In the genomic region with DNA sequence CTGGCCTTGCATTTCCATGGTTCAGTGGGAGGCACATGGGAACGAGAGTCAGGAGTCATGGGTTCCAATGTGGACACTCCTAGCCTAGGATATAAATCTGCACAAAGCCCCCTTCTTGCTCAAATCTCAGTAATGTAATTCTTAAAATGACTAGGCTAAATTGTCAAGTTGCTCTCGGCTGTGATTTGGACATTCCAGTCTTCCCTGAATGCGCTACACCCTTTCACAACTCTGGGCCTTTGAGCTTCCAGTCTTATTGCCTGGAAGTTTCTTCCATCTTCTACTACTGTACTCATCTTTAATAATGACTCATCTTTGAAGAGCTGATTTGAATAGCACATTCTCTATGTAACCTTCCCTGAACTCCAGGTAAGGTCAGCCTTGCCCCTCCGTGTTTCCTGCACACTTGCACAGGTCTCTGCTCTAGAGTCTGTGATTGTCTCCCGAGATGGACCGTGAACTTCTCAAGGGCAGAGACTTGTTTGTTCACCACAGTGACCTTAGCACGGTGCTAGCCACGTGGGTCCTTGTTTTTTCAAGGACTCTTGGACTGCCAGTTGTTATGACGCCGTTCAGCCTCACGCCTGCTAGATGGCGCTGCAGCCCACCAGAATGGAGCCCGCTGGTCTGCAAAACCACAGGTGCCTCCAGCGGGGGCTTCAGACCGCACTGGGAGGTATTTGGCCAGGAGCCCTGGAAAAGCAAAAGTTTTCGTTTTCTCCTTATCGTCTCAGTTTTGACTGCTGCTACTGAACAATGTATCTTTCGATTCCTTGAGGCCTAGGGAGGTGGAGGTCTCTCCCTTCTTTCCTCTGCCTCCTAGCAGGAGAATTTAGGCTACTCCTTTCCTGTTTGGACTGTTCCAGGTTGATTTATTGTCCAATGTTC, we compare ENCODE assay signal across 8 cellular contexts. TPM values are rescaled to one million over a fixed set of nuclear protein-coding genes. Genes with fewer than 3 reads are reported as not detected.
A peak's percentile ranks its signal among the peaks of the same experiment; 100 is the strongest.
DNase-seq lines count a peak whose midpoint lies in the region; ATAC-seq, FAIRE-seq and TF ChIP-seq lines count a peak whose summit lies in the region.

No MANE protein-coding gene starts in this region.

- no peaks in the 10 kb centered on the region for H3K27me3 ChIP-seq in BLaER1 treated with 17β-estradiol and CSF1 and Interleukin-3, amounts not matched to agents 10 nM and 100 nM
- H3K27me3 ChIP-seq in esophagus muscularis mucosa, result no peaks in the 10 kb centered on the region

- H3K36me3 ChIP-seq in BLaER1 treated with 17β-estradiol and CSF1 and Interleukin-3, amounts not matched to agents 10 nM and 100 nM, result no peaks in the 10 kb centered on the region
- H3K36me3 ChIP-seq in esophagus muscularis mucosa, result no peaks in the 10 kb centered on the region

- H3K4me3 Mint-ChIP-seq in natural killer cell, result no peak overlapping the region
- H3K4me3 Mint-ChIP-seq in stimulated activated naive CD8-positive, alpha-beta T cell treated with anti-CD3 and anti-CD28 coated beads, Interleukin-15, amount 100 ng/mL, for 72 hours, result peak overlapping the region; percentile 63 to 75

- peaks cover 11% of the 10 kb centered on the region in 2 donors for H3K4me1 Mint-ChIP-seq in natural killer cell
- H3K4me1 Mint-ChIP-seq in stimulated activated naive CD8-positive, alpha-beta T cell treated with anti-CD3 and anti-CD28 coated beads, Interleukin-15, amount 100 ng/mL, for 72 hours, result peaks cover 37% of the 10 kb centered on the region

- peaks cover 5 to 15% of the 10 kb centered on the region in 2 donors for H3K27me3 Mint-ChIP-seq in natural killer cell (ENCODE audit: low read depth in 2 of 2)
- H3K27me3 Mint-ChIP-seq in stimulated activated naive CD8-positive, alpha-beta T cell treated with anti-CD3 and anti-CD28 coated beads, Interleukin-15, amount 100 ng/mL, for 72 hours, result peaks cover 7% of the 10 kb centered on the region

- H4K20me1 ChIP-seq in BLaER1 treated with 17β-estradiol and CSF1 and Interleukin-3, amounts not matched to agents 10 nM and 100 nM, result no peaks in the 10 kb centered on the region

- H3K27ac Mint-ChIP-seq in natural killer cell, result peak overlapping the region in 1 of 2 donors; percentile 2
- no peak overlapping the region for H3K27ac Mint-ChIP-seq in stimulated activated naive CD8-positive, alpha-beta T cell treated with anti-CD3 and anti-CD28 coated beads, Interleukin-15, amount 100 ng/mL, for 72 hours

- DNase-seq in GM19239 (ENCODE audit: insufficient read length, low spot score) (peak; percentile 33), NOMO-1 treated with DMSO at 0.1 percent for 48 hours (lab: John Stamatoyannopoulos, UW; ENCODE audit: unreplicated experiment) (peak; percentile 42), activated T-cell treated with anti-CD3 and anti-CD28 coated beads for 48 hours (ENCODE audit: low read depth) (peak; percentile 54), esophagus muscularis mucosa (ENCODE audit: extremely low spot score) (peak; percentile 90), natural killer cell (peak; percentile 58)
- peak; percentile 62 to 68 for DNase-seq in stimulated activated naive CD8-positive, alpha-beta T cell treated with anti-CD3 and anti-CD28 coated beads, Interleukin-15, amount 100 ng/mL, for 72 hours

- no peaks in the 10 kb centered on the region for H3K9me3 ChIP-seq in BLaER1 treated with 17β-estradiol and CSF1 and Interleukin-3, amounts not matched to agents 10 nM and 100 nM (replicated peaks in 1 of 11)
- no peaks in the 10 kb centered on the region for H3K9me3 ChIP-seq in esophagus muscularis mucosa

- H3K4me2 ChIP-seq in BLaER1 treated with 17β-estradiol and CSF1 and Interleukin-3, amounts not matched to agents 10 nM and 100 nM, result peak overlapping the region; percentile 22 to 52 (median 43); a peak in 19 of 22 replicates

- intact Hi-C loops in esophagus muscularis mucosa (cut with DNase I), result loop anchor here (10.0 kb wide), 3 partner anchors 178 to 638 kb away; partner anchors contain the start of gene STX17
- intact Hi-C loops in natural killer cell (cut with micrococcal nuclease), result loop anchor here (2.0 to 5.0 kb wide), 2 partner anchors 744 to 1056 kb away; no protein-coding TSS in a partner anchor

- 27% methylated on average over 12 of the region's 18 CpGs for WGBS in esophagus muscularis mucosa

- no peak for TF ChIP-seq EP300 in esophagus muscularis mucosa (IDR thresholded peaks at IDR 0.05)

- no peak overlapping the region for H3K4me3 ChIP-seq in BLaER1 treated with 17β-estradiol and CSF1 and Interleukin-3, amounts not matched to agents 10 nM and 100 nM
- peak overlapping the region in 3 of 4 donors; percentile 1 to 10 (median 3) for H3K4me3 ChIP-seq in esophagus muscularis mucosa

- TF ChIP-seq POLR2A in esophagus muscularis mucosa (IDR thresholded peaks at IDR 0.05; ENCODE audit: low read depth), result no peak

- no peak overlapping the region for H3K27ac ChIP-seq in BLaER1 treated with 17β-estradiol and CSF1 and Interleukin-3, amounts not matched to agents 10 nM and 100 nM
- H3K27ac ChIP-seq in esophagus muscularis mucosa (replicated peaks in 1 of 4), result no peak overlapping the region

- H3K9me3 Mint-ChIP-seq in natural killer cell, result no peaks in the 10 kb centered on the region
- no peaks in the 10 kb centered on the region for H3K9me3 Mint-ChIP-seq in stimulated activated naive CD8-positive, alpha-beta T cell treated with anti-CD3 and anti-CD28 coated beads, Interleukin-15, amount 100 ng/mL, for 72 hours

- H3K9ac ChIP-seq in BLaER1 treated with 17β-estradiol and CSF1 and Interleukin-3, amounts not matched to agents 10 nM and 100 nM, result no peak overlapping the region

- peak; percentile 63 for ATAC-seq in HG03457 (IDR thresholded peaks at IDR 0.05; ENCODE audit: unreplicated experiment)
- peak; percentile 73 to 91 (median 86) for ATAC-seq in natural killer cell
- peak; percentile 84 for ATAC-seq in stimulated activated naive CD8-positive, alpha-beta T cell treated with anti-CD3 and anti-CD28 coated beads, Interleukin-15, amount 100 ng/mL, for 72 hours

- peak; percentile 96 for FAIRE-seq in GM19239 (lab: Jason Lieb, UNC)

- H3K4me1 ChIP-seq in BLaER1 treated with 17β-estradiol and CSF1 and Interleukin-3, amounts not matched to agents 10 nM and 100 nM, result peaks cover 0 to 10% (median 7%) of the 10 kb centered on the region in 10 experiments; a peak in 7 of 20 replicates
- peaks cover 0 to 11% (median 7%) of the 10 kb centered on the region in 4 donors for H3K4me1 ChIP-seq in esophagus muscularis mucosa

- H3K36me3 Mint-ChIP-seq in natural killer cell, result no peaks in the 10 kb centered on the region

- peak; percentile 73 to 86 (median 83) for TF ChIP-seq CTCF in esophagus muscularis mucosa (IDR thresholded peaks at IDR 0.05)
- TF ChIP-seq CTCF in natural killer cell (IDR thresholded peaks at IDR 0.05), result peak; percentile 91

RNA-seq across cellular contexts. Expression of gene SEC61B, which starts 44.3 kb away (rescaled TPM):
- total RNA-seq in esophagus muscularis mucosa (10 to 100 TPM; 53.6 to 67.9 (median 62.9) TPM), natural killer cell (10 to 100 TPM; 78.9 to 95.1 (median 93.8) TPM)

RNA-seq across cellular contexts. Expression of gene ALG2, which starts 44.6 kb away (rescaled TPM):
- total RNA-seq in esophagus muscularis mucosa, result 10 to 100 TPM; 19.5 to 33.4 (median 26.2) TPM
- total RNA-seq in natural killer cell, result 10 to 100 TPM; 17.3 to 23.2 (median 20.7) TPM

Comparison
In these comparisons a context has a peak if more than half of its experiments do, and no peak if none do; other contexts are left out.
1. H3K4me3 ChIP-seq: peak in esophagus muscularis mucosa (3 of 4); none in BLaER1 treated with 17β-estradiol and CSF1 and Interleukin-3, amounts not matched to agents 10 nM and 100 nM (0 of 10).
2. DNase-seq: peak in every context shown above with its lines; median percentile 90 in esophagus muscularis mucosa; 65 in stimulated activated naive CD8-positive, alpha-beta T cell treated with anti-CD3 and anti-CD28 coated beads, Interleukin-15, amount 100 ng/mL, for 72 hours; 58 in natural killer cell; 54 in activated T-cell treated with anti-CD3 and anti-CD28 coated beads for 48 hours; 42 in NOMO-1 treated with DMSO at 0.1 percent for 48 hours; 33 in GM19239.
3. Peak in every context shown above with its lines, with median percentiles within 50 percentile points of each other: ATAC-seq.